In genomic region chr2:134782107-134782506, GRCh38 we compare ENCODE assay signal across 37 cellular contexts. TPM values are rescaled to one million over a fixed set of nuclear protein-coding genes. Genes with fewer than 3 reads are reported as not detected.
"Had no signal": no experiment of that assay in that cellular context is flagged by ENCODE, and none has a peak within 500 bp of the region (broad histone marks: within the 10 kb centered on the region; RNA-seq: fewer than 3 reads in every experiment).

No MANE protein-coding gene starts in this region.

- H3K36me3 Mint-ChIP-seq: activated CD8-positive, alpha-beta memory T cell treated with anti-CD3 and anti-CD28 coated beads, Interleukin-2, amount 10 ng/mL, durations not matched to agents 7 days and 5 days; activated naive CD4-positive, alpha-beta T cell treated with anti-CD3 and anti-CD28 coated beads, Interleukin-2, amount 10 ng/mL, durations not matched to agents 7 days and 5 days; activated naive CD4-positive, alpha-beta T cell treated with anti-CD3 and anti-CD28 coated beads, Interleukin-2, amount 50 U/mL, for 24 hours; activated naive CD8-positive, alpha-beta T cell; activated naive CD8-positive, alpha-beta T cell treated with anti-CD3 and anti-CD28 coated beads, Interleukin-2, amount 10 ng/mL, durations not matched to agents 7 days and 5 days; T-cell; WTC11 had no signal

- H3K9me3 Mint-ChIP-seq: activated CD4-positive, alpha-beta memory T cell treated with anti-CD3 and anti-CD28 coated beads, Interleukin-2, amount 10 ng/mL, durations not matched to agents 7 days and 5 days; activated CD4-positive, alpha-beta T cell treated with anti-CD3 and anti-CD28 coated beads, Interleukin-2, amount 10 ng/mL, durations not matched to agents 7 days and 5 days; activated naive CD4-positive, alpha-beta T cell treated with anti-CD3 and anti-CD28 coated beads, Interleukin-2, amount 10 ng/mL, durations not matched to agents 7 days and 5 days; activated naive CD4-positive, alpha-beta T cell treated with anti-CD3 and anti-CD28 coated beads, Interleukin-2, amount 50 U/mL, for 24 hours; activated naive CD8-positive, alpha-beta T cell treated with anti-CD3 and anti-CD28 coated beads, Interleukin-2, amount 10 ng/mL, durations not matched to agents 7 days and 5 days; activated naive CD8-positive, alpha-beta T cell treated with anti-CD3 and anti-CD28 coated beads, Interleukin-2, amount 50 U/mL, for 24 hours; activated T-cell treated with anti-CD3 and anti-CD28 coated beads, Interleukin-2, amount 50 U/mL, for 24 hours; activated T-helper 2 cell treated with anti-CD3 and anti-CD28 coated beads, Interferon-gamma antibody, Interleukin-2, Interleukin-4, amounts not matched to agents 10 μg/mL and 5 μg/mL and 100 μg/mL, durations not matched to agents 14 hours and 24 hours and 36 hours; T-cell; T-helper 2 cell treated with Interferon-gamma antibody and Interleukin-4, amounts not matched to agents 5 μg/mL and 100 μg/mL, for 36 hours; WTC11 had no signal

- H3K27me3 ChIP-seq: body of pancreas, brain microvascular endothelial cell, breast epithelium had no signal

- H3K27ac ChIP-seq: body of pancreas, brain microvascular endothelial cell, breast epithelium, VCaP had no signal

- H3K27ac Mint-ChIP-seq: activated CD4-positive, alpha-beta memory T cell treated with anti-CD3 and anti-CD28 coated beads, Interleukin-2, amount 10 ng/mL, durations not matched to agents 7 days and 5 days; activated CD4-positive, alpha-beta T cell treated with anti-CD3 and anti-CD28 coated beads for 36 hours; activated CD4-positive, alpha-beta T cell treated with anti-CD3 and anti-CD28 coated beads, Interleukin-2, amount 10 ng/mL, durations not matched to agents 7 days and 5 days; activated CD8-positive, alpha-beta memory T cell treated with anti-CD3 and anti-CD28 coated beads, Interleukin-2, amount 10 ng/mL, durations not matched to agents 7 days and 5 days; activated CD8-positive, alpha-beta T cell treated with anti-CD3 and anti-CD28 coated beads, Interleukin-2, amount 10 ng/mL, durations not matched to agents 7 days and 5 days; activated naive CD4-positive, alpha-beta T cell treated with anti-CD3 and anti-CD28 coated beads, Interleukin-2, amount 10 ng/mL, durations not matched to agents 7 days and 5 days; activated naive CD4-positive, alpha-beta T cell treated with anti-CD3 and anti-CD28 coated beads, Interleukin-2, amount 50 U/mL, for 24 hours; activated naive CD8-positive, alpha-beta T cell; activated naive CD8-positive, alpha-beta T cell treated with anti-CD3 and anti-CD28 coated beads, Interleukin-2, amount 10 ng/mL, durations not matched to agents 7 days and 5 days; activated naive CD8-positive, alpha-beta T cell treated with anti-CD3 and anti-CD28 coated beads, Interleukin-2, amount 50 U/mL, for 24 hours; activated T-cell treated with anti-CD3 and anti-CD28 coated beads, Interleukin-2, amount 50 U/mL, for 24 hours; activated T-helper 2 cell treated with anti-CD3 and anti-CD28 coated beads, Interferon-gamma antibody, Interleukin-2, Interleukin-4, amounts not matched to agents 10 μg/mL and 5 μg/mL and 100 μg/mL, durations not matched to agents 14 hours and 24 hours and 36 hours; T-cell; T-helper 17 cell; T-helper 2 cell treated with Interferon-gamma antibody and Interleukin-4, amounts not matched to agents 5 μg/mL and 100 μg/mL, for 36 hours; WTC11 had no signal

- H3K27me3 Mint-ChIP-seq: activated naive CD8-positive, alpha-beta T cell; activated naive CD8-positive, alpha-beta T cell treated with anti-CD3 and anti-CD28 coated beads, Interleukin-2, amount 50 U/mL, for 24 hours had no signal

- H3K36me3 ChIP-seq: brain microvascular endothelial cell, breast epithelium had no signal

- H3K9me3 ChIP-seq: body of pancreas, breast epithelium had no signal

- H3K4me3 ChIP-seq: body of pancreas, breast epithelium had no signal

- ATAC-seq: activated CD4-positive, CD25-positive, alpha-beta regulatory T cell treated with anti-CD3 and anti-CD28 coated beads, Interleukin-2, amount 50 U/mL, for 24 hours; activated CD8-positive, alpha-beta memory T cell treated with anti-CD3 and anti-CD28 coated beads, Interleukin-2, amount 10 ng/mL, durations not matched to agents 7 days and 5 days; activated CD8-positive, alpha-beta T cell treated with anti-CD3 and anti-CD28 coated beads, Interleukin-2, amount 10 ng/mL, durations not matched to agents 7 days and 5 days; activated naive CD8-positive, alpha-beta T cell treated with anti-CD3 and anti-CD28 coated beads, Interleukin-2, amount 50 U/mL, for 24 hours; T-cell had no signal

- H3K4me3 Mint-ChIP-seq: activated CD4-positive, alpha-beta memory T cell treated with anti-CD3 and anti-CD28 coated beads, Interleukin-2, amount 10 ng/mL, durations not matched to agents 7 days and 5 days; activated CD4-positive, alpha-beta T cell treated with anti-CD3 and anti-CD28 coated beads for 36 hours; activated CD4-positive, alpha-beta T cell treated with anti-CD3 and anti-CD28 coated beads, Interleukin-2, amount 10 ng/mL, durations not matched to agents 7 days and 5 days; activated CD8-positive, alpha-beta memory T cell treated with anti-CD3 and anti-CD28 coated beads, Interleukin-2, amount 10 ng/mL, durations not matched to agents 7 days and 5 days; activated CD8-positive, alpha-beta T cell treated with anti-CD3 and anti-CD28 coated beads, Interleukin-2, amount 10 ng/mL, durations not matched to agents 7 days and 5 days; activated naive CD4-positive, alpha-beta T cell treated with anti-CD3 and anti-CD28 coated beads, Interleukin-2, amount 10 ng/mL, durations not matched to agents 7 days and 5 days; activated naive CD4-positive, alpha-beta T cell treated with anti-CD3 and anti-CD28 coated beads, Interleukin-2, amount 50 U/mL, for 24 hours; activated naive CD8-positive, alpha-beta T cell; activated naive CD8-positive, alpha-beta T cell treated with anti-CD3 and anti-CD28 coated beads, Interleukin-2, amount 10 ng/mL, durations not matched to agents 7 days and 5 days; activated naive CD8-positive, alpha-beta T cell treated with anti-CD3 and anti-CD28 coated beads, Interleukin-2, amount 50 U/mL, for 24 hours; activated T-cell treated with anti-CD3 and anti-CD28 coated beads, Interleukin-2, amount 50 U/mL, for 24 hours; T-cell; T-helper 17 cell; T-helper 2 cell treated with Interferon-gamma antibody and Interleukin-4, amounts not matched to agents 5 μg/mL and 100 μg/mL, for 36 hours; WTC11 had no signal

- DNase-seq: activated CD4-positive, alpha-beta memory T cell treated with anti-CD3 and anti-CD28 coated beads, Interleukin-2, amount 10 ng/mL, durations not matched to agents 7 days and 5 days; activated CD4-positive, alpha-beta T cell treated with anti-CD3 and anti-CD28 coated beads for 1 hour; activated CD4-positive, alpha-beta T cell treated with anti-CD3 and anti-CD28 coated beads for 48 hours; activated CD4-positive, alpha-beta T cell treated with anti-CD3 and anti-CD28 coated beads, Interleukin-2, amount 50 U/mL, for 48 hours; activated CD4-positive, CD25-positive, alpha-beta regulatory T cell; activated CD8-positive, alpha-beta memory T cell treated with anti-CD3 and anti-CD28 coated beads for 24 hours; activated CD8-positive, alpha-beta memory T cell treated with anti-CD3 and anti-CD28 coated beads, Interleukin-2, amount 10 ng/mL, durations not matched to agents 7 days and 5 days; activated CD8-positive, alpha-beta memory T cell treated with anti-CD3 and anti-CD28 coated beads, Interleukin-2, amount 50 U/mL, for 48 hours; activated CD8-positive, alpha-beta T cell treated with anti-CD3 and anti-CD28 coated beads, Interleukin-2, amount 10 ng/mL, durations not matched to agents 7 days and 5 days; activated effector memory CD4-positive, alpha-beta T cell treated with Interleukin-2 at 50 U/mL for 16 hours; activated gamma-delta T cell; activated naive CD4-positive, alpha-beta T cell treated with anti-CD3 and anti-CD28 coated beads, Interleukin-2, amount 10 ng/mL, durations not matched to agents 7 days and 5 days; activated naive CD4-positive, alpha-beta T cell treated with Interleukin-2 at 50 U/mL for 16 hours; activated naive CD8-positive, alpha-beta T cell treated with anti-CD3 and anti-CD28 coated beads, Interleukin-2, amount 10 ng/mL, durations not matched to agents 7 days and 5 days; activated naive CD8-positive, alpha-beta T cell treated with anti-CD3 and anti-CD28 coated beads, Interleukin-2, amount 50 U/mL, for 24 hours; activated T-cell treated with anti-CD3 and anti-CD28 coated beads, Interleukin-2, amount 50 U/mL, for 24 hours; activated T-cell treated with anti-CD3 and anti-CD28 coated beads, Interleukin-2, amount 50 U/mL, for 48 hours; aorta; central memory CD4-positive, alpha-beta T cell; T-cell; T-helper 17 cell; T-helper 9 cell had no signal

- H3K4me1 ChIP-seq: body of pancreas, breast epithelium had no signal

- H3K4me1 Mint-ChIP-seq: WTC11 had no signal

RNA-seq across cellular contexts. Expression of gene ACMSD, which starts 56.3 kb away (rescaled TPM):
- total RNA-seq: activated CD4-positive, alpha-beta memory T cell treated with anti-CD3 and anti-CD28 coated beads, Interleukin-2, amount 10 ng/mL, durations not matched to agents 7 days and 5 days; activated CD4-positive, alpha-beta T cell treated with anti-CD3 and anti-CD28 coated beads for 36 hours; activated CD4-positive, alpha-beta T cell treated with anti-CD3 and anti-CD28 coated beads, Interleukin-2, amount 10 ng/mL, durations not matched to agents 7 days and 5 days; activated CD8-positive, alpha-beta memory T cell treated with anti-CD3 and anti-CD28 coated beads, Interleukin-2, amount 10 ng/mL, durations not matched to agents 7 days and 5 days; activated CD8-positive, alpha-beta T cell treated with anti-CD3 and anti-CD28 coated beads, Interleukin-2, amount 10 ng/mL, durations not matched to agents 7 days and 5 days; activated naive CD8-positive, alpha-beta T cell treated with anti-CD3 and anti-CD28 coated beads, Interleukin-2, amount 10 ng/mL, durations not matched to agents 7 days and 5 days; activated T-helper 2 cell treated with anti-CD3 and anti-CD28 coated beads, Interferon-gamma antibody, Interleukin-2, Interleukin-4, amounts not matched to agents 10 μg/mL and 5 μg/mL and 100 μg/mL, durations not matched to agents 14 hours and 24 hours and 36 hours; aorta; astrocyte; cardiac septum; T-helper 1 cell treated with Interleukin-12 subunit alpha and Interleukin-12 subunit beta and Interleukin-4 antibody, amounts not matched to agents 30 ng/mL and 1 ng/mL, for 36 hours; T-helper 17 cell; WTC11 had no signal
- polyA plus RNA-seq: aorta had no signal
